12 cellular contexts compared by ENCODE assay signal in the genomic region with DNA sequence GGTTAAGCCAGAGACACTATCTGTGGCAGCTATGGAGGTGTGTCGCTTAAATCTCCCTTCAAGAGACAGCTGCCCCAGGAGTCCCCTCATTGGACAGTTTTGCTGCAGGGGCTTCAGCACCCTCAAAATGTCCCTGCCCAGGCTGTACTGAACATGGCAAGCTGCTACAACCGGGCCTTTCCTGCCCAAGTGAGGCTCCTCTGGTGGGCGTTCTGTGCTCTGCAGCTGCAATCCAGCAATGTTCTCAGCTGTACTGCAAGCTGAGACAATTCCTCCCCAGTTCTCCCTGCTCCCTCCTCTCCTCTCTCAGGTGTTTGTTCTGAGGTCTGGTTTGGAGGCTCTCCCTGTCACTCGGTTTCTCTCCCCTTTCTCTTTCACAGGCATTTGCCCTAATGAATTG.
DNase-seq lines count a peak whose midpoint lies in the region; TF ChIP-seq lines count a peak whose summit lies in the region.
"Had no signal": no experiment of that assay in that cellular context is flagged by ENCODE, and none has a peak within 500 bp of the region (broad histone marks: within the 10 kb centered on the region; RNA-seq: fewer than 3 reads in every experiment).

No MANE protein-coding gene starts in this region.

- TF ChIP-seq CTCF in neural progenitor cell (IDR thresholded peaks at IDR 0.05), result peak; percentile 49

- H3K27me3 Mint-ChIP-seq in neural progenitor cell (ENCODE audit: insufficient read depth, low read depth), result peaks cover 2% of the 10 kb centered on the region
- H3K27me3 Mint-ChIP-seq: activated CD4-positive, alpha-beta T cell treated with anti-CD3 and anti-CD28 coated beads, Interleukin-2, amount 10 ng/mL, durations not matched to agents 7 days and 5 days had no signal

- DNase-seq in NCI-H82 (lab: John Stamatoyannopoulos, UW) (peak; percentile 34), NCI-H82 treated with DMSO at 0.1 percent for 48 hours (lab: John Stamatoyannopoulos, UW; ENCODE audit: unreplicated experiment) (no peak), HuH-7.5 (ENCODE audit: low spot score) (peak; percentile 25), dermis blood vessel endothelial cell (peak; percentile 4), neural progenitor cell (ENCODE audit: low spot score) (peak; percentile 41), NCI-H2081 treated with DMSO at 0.1 percent for 48 hours (lab: John Stamatoyannopoulos, UW) (no peak), NCI-H2029 (lab: John Stamatoyannopoulos, UW) (no peak)
- DNase-seq in activated CD4-positive, alpha-beta T cell treated with anti-CD3 and anti-CD28 coated beads for 4 hours, result no peak
- DNase-seq: activated CD4-positive, alpha-beta T cell treated with anti-CD3 and anti-CD28 coated beads, Interleukin-2, amount 10 ng/mL, durations not matched to agents 7 days and 5 days; AML-193; foreskin melanocyte; natural killer cell had no signal

- H2AFZ ChIP-seq in neural progenitor cell (replicated peaks), result no peak overlapping the region

- no peak overlapping the region for H3K4me2 ChIP-seq in neural progenitor cell

- H3K4me1 Mint-ChIP-seq in neural progenitor cell, result peaks cover 44% of the 10 kb centered on the region

- no peaks in the 10 kb centered on the region for H3K27me3 ChIP-seq in neural progenitor cell

- H3K27ac Mint-ChIP-seq in neural progenitor cell, result no peak overlapping the region
- H3K27ac Mint-ChIP-seq: activated CD4-positive, alpha-beta T cell treated with anti-CD3 and anti-CD28 coated beads, Interleukin-2, amount 10 ng/mL, durations not matched to agents 7 days and 5 days; natural killer cell had no signal

- H3F3A ChIP-seq in neural progenitor cell (ENCODE audit: low read depth), result no peaks in the 10 kb centered on the region

- H3K4me1 ChIP-seq in neural progenitor cell, result peaks cover 23% of the 10 kb centered on the region

- no peaks in the 10 kb centered on the region for H4K20me1 ChIP-seq in neural progenitor cell (ENCODE audit: low read depth)

- H3K36me3 Mint-ChIP-seq in neural progenitor cell, result no peaks in the 10 kb centered on the region
- H3K36me3 Mint-ChIP-seq: natural killer cell had no signal

- H3K4me3 Mint-ChIP-seq in neural progenitor cell, result no peak overlapping the region
- H3K4me3 Mint-ChIP-seq: activated CD4-positive, alpha-beta T cell treated with anti-CD3 and anti-CD28 coated beads, Interleukin-2, amount 10 ng/mL, durations not matched to agents 7 days and 5 days; natural killer cell had no signal

- H3K4me3 ChIP-seq in neural progenitor cell, result no peak overlapping the region

- H3K79me2 ChIP-seq in neural progenitor cell (ENCODE audit: low read depth), result no peaks in the 10 kb centered on the region

- no peak overlapping the region for H3K9ac ChIP-seq in neural progenitor cell

- no peaks in the 10 kb centered on the region for H3K9me3 ChIP-seq in neural progenitor cell (ENCODE audit: low read depth)

- no peaks in the 10 kb centered on the region for H3K9me3 Mint-ChIP-seq in neural progenitor cell
- H3K9me3 Mint-ChIP-seq: activated CD4-positive, alpha-beta T cell treated with anti-CD3 and anti-CD28 coated beads, Interleukin-2, amount 10 ng/mL, durations not matched to agents 7 days and 5 days; natural killer cell had no signal

- no peaks in the 10 kb centered on the region for H3K36me3 ChIP-seq in neural progenitor cell

- no peak overlapping the region for H3K27ac ChIP-seq in neural progenitor cell

Comparison
In these comparisons a context has a peak if more than half of its experiments do, and no peak if none do; other contexts are left out.
1. DNase-seq: peak in NCI-H82 (single experiment), HuH-7.5 (single experiment), dermis blood vessel endothelial cell (single experiment) and neural progenitor cell (single experiment); none in NCI-H82 treated with DMSO at 0.1 percent for 48 hours (single experiment), NCI-H2081 treated with DMSO at 0.1 percent for 48 hours (single experiment), NCI-H2029 (single experiment) and activated CD4-positive, alpha-beta T cell treated with anti-CD3 and anti-CD28 coated beads for 4 hours (0 of 2).